ENCODE assay signal across 8 cellular contexts in genomic region chr21:42892931-42893660, GRCh38. TPM values are rescaled to one million over a fixed set of nuclear protein-coding genes. Genes with fewer than 3 reads are reported as not detected.
DNase-seq lines count a peak whose midpoint lies in the region; ATAC-seq and TF ChIP-seq lines count a peak whose summit lies in the region.

Gene NDUFV3, plus strand, starts transcription at chr21:42893309. Its CDS starts 25 bp downstream, at chr21:42893334.

- H3K27ac ChIP-seq in Panc1 (ENCODE audit: low read length) (peak within 1 kb of the TSS; percentile 95), esophagus (ENCODE audit: low read depth in 2 of 2, low read length in 1 of 2) (peak within 1 kb of the TSS; percentile 97 to 98), muscle layer of colon (ENCODE audit: low read depth, low read length) (peak within 1 kb of the TSS; percentile 95)

- in situ Hi-C loops in Panc1 (cut with HindIII; ENCODE audit: low pct_unique_long_range_greater_than_20kb, low sequenced_read_pairs): no loop called here

- no peaks in the 10 kb centered on the region for H3K9me3 ChIP-seq in Panc1 (ENCODE audit: control insufficient read depth, insufficient read depth, low read depth, low read length)
- no peaks in the 10 kb centered on the region for H3K9me3 ChIP-seq in esophagus (ENCODE audit: control insufficient read depth in 2 of 2, insufficient read depth in 1 of 2, low read depth in 1 of 2, low read length in 1 of 2)
- H3K9me3 ChIP-seq in muscle layer of colon (ENCODE audit: low read length): no peaks in the 10 kb centered on the region

- BruUV-seq in Panc1 (replicated peaks; lab: Mats Ljungman, UMichigan): no TSS peak

- POLR2A ChIA-PET in Panc1 (lab: Charles Lee): interaction anchor here (0.6 kb wide), 2 partner anchors 84 to 214 kb away, joined by 3 to 5 read pairs; no protein-coding TSS in a partner anchor

- intact Hi-C loops in Panc1 (cut with micrococcal nuclease; ENCODE audit: unreplicated experiment): no loop called here

- H3K4me1 Mint-ChIP-seq in activated T-cell treated with anti-CD3 and anti-CD28 coated beads, Interleukin-2, amount 50 U/mL, for 4 hours (ENCODE audit: low read depth): peaks cover 11% of the 10 kb centered on the region

- TF ChIP-seq CTCF in Panc1 (IDR thresholded peaks at IDR 0.05): no peak

- ATAC-seq in GM21723 (IDR thresholded peaks at IDR 0.05; ENCODE audit: unreplicated experiment) (peak; percentile 88), Panc1 (peak; percentile 99)
- ATAC-seq in activated T-cell treated with anti-CD3 and anti-CD28 coated beads, Interleukin-2, amount 50 U/mL, for 4 hours: peak; percentile 96 to 97

- peaks cover 4% of the 10 kb centered on the region; the same call in 1 of the 2 replicates for H3K4me1 ChIP-seq in Panc1 (ENCODE audit: control insufficient read depth, insufficient read depth, low read length)
- peaks cover 0 to 4% of the 10 kb centered on the region in 2 donors for H3K4me1 ChIP-seq in esophagus (ENCODE audit: control insufficient read depth in 2 of 2, insufficient read depth in 2 of 2, low read length in 1 of 2)
- no peaks in the 10 kb centered on the region for H3K4me1 ChIP-seq in muscle layer of colon (ENCODE audit: insufficient read depth, low read length)

- H3K36me3 ChIP-seq in Panc1 (ENCODE audit: control insufficient read depth, insufficient read depth, low read length) (no peaks in the 10 kb centered on the region; the same call in 1 of the 2 replicates), esophagus (ENCODE audit: control insufficient read depth in 2 of 2, insufficient read depth in 2 of 2, low read length in 1 of 2) (peaks cover 0 to 1% of the 10 kb centered on the region in 2 donors), muscle layer of colon (ENCODE audit: insufficient read depth, low read length) (no peaks in the 10 kb centered on the region)

- H3K9ac ChIP-seq in muscle layer of colon (ENCODE audit: low read length): peak within 1 kb of the TSS; percentile 92

- no peaks in the 10 kb centered on the region for H3K27me3 Mint-ChIP-seq in activated T-cell treated with anti-CD3 and anti-CD28 coated beads, Interleukin-2, amount 50 U/mL, for 4 hours (ENCODE audit: low read depth)

- CTCF ChIA-PET in Panc1 (lab: Charles Lee): no interaction called here

- no peaks in the 10 kb centered on the region for H3K27me3 ChIP-seq in Panc1 (ENCODE audit: control insufficient read depth, insufficient read depth, low read length)
- no peaks in the 10 kb centered on the region for H3K27me3 ChIP-seq in esophagus (ENCODE audit: control insufficient read depth in 1 of 2, insufficient read depth in 2 of 2, low read length in 2 of 2)
- no peaks in the 10 kb centered on the region for H3K27me3 ChIP-seq in muscle layer of colon (ENCODE audit: control insufficient read depth in 1 of 2, insufficient read depth in 2 of 2, low read length in 2 of 2)

- 0% methylated on average over 76 to 77 of the region's 77 CpGs for WGBS in esophagus, 2 donors

- no peaks in the 10 kb centered on the region for H3K9me3 Mint-ChIP-seq in activated T-cell treated with anti-CD3 and anti-CD28 coated beads, Interleukin-2, amount 50 U/mL, for 4 hours

- H3K4me3 ChIP-seq in Panc1 (ENCODE audit: low read depth in 2 of 2, low read length in 2 of 2) (peak within 1 kb of the TSS; percentile 83 to 92), esophagus (ENCODE audit: low read depth in 1 of 2, low read length in 2 of 2) (peak within 1 kb of the TSS; percentile 89 to 94), muscle layer of colon (ENCODE audit: low read depth in 1 of 2, low read length in 2 of 2) (peak within 1 kb of the TSS; percentile 79 to 87)

- peak within 1 kb of the TSS; percentile 87 for H3K4me3 Mint-ChIP-seq in activated T-cell treated with anti-CD3 and anti-CD28 coated beads, Interleukin-2, amount 50 U/mL, for 4 hours

- peaks cover 13% of the 10 kb centered on the region for H3K36me3 Mint-ChIP-seq in activated T-cell treated with anti-CD3 and anti-CD28 coated beads, Interleukin-2, amount 50 U/mL, for 4 hours (ENCODE audit: insufficient read depth)

- DNase-seq in DMS53 (lab: John Stamatoyannopoulos, UW): peak; percentile 98
- DNase-seq in KG1 (lab: John Stamatoyannopoulos, UW): peak; percentile 99
- peak; percentile 68 for DNase-seq in Panc1 (ENCODE audit: low read depth, low spot score)
- peak; percentile 100 for DNase-seq in activated T-cell treated with anti-CD3 and anti-CD28 coated beads, Interleukin-2, amount 50 U/mL, for 4 hours
- peak; percentile 100 for DNase-seq in stimulated activated CD8-positive, alpha-beta memory T cell treated with anti-CD3 and anti-CD28 coated beads, Interleukin-7, amount 100 ng/mL, for 24 hours (ENCODE audit: low read depth)

RNA-seq across cellular contexts. Expression of gene NDUFV3, which starts in this region (rescaled TPM):
- total RNA-seq in Panc1 (2021; ENCODE audit: unreplicated experiment): 21.1 TPM
- polyA plus RNA-seq in Panc1 (2012; ENCODE audit: insufficient read length): 22.3 TPM
- total RNA-seq in activated T-cell treated with anti-CD3 and anti-CD28 coated beads, Interleukin-2, amount 50 U/mL, for 4 hours: 10 to 100 TPM; 18.6 to 26.6 (median 20.6) TPM
- 10 to 100 TPM; 14.9 to 17.5 TPM for polyA plus RNA-seq in esophagus

Comparison
In these comparisons a context has a peak if more than half of its experiments do, and no peak if none do; other contexts are left out.
1. Peak in every context shown above with its lines: DNase-seq, ATAC-seq, H3K4me3 ChIP-seq and H3K27ac ChIP-seq.